ENCODE assay signal across 19 cellular contexts in the genomic region with DNA sequence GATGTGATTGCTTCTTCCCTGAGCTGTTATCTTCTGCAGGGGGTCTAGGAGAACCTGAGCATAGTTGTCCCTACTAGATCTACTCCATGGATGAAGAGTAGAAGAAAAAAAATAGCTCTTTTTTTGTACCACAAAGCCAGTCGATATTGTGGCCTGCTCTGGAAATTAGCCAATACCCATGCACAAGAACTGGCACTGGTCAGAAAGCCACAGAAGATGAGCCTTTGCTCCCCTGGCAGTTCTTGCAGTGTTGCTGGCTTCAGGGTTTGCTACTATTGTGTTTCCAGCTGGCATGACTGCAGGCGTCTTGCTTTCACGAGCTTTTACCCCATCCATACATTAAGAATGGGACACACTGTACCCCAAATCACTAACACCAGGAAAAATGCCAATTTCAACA.
DNase-seq lines count a peak whose midpoint lies in the region; TF ChIP-seq lines count a peak whose summit lies in the region.
"Had no signal": no experiment of that assay in that cellular context is flagged by ENCODE, and none has a peak within 500 bp of the region (broad histone marks: within the 10 kb centered on the region; RNA-seq: fewer than 3 reads in every experiment).

No MANE protein-coding gene starts in this region.

- peak; percentile 32 for DNase-seq in G401 (ENCODE audit: low spot score)
- DNase-seq in NCI-H446 (lab: John Stamatoyannopoulos, UW): peak; percentile 1 to 51
- peak; percentile 66 for DNase-seq in myocyte (ENCODE audit: low read depth)
- DNase-seq in activated gamma-delta T cell (lab: John Stamatoyannopoulos, UW): no peak
- no peak for DNase-seq in NCI-H2227 (lab: John Stamatoyannopoulos, UW; ENCODE audit: unreplicated experiment)
- DNase-seq in HuH-7 (ENCODE audit: low spot score): no peak
- no peak for DNase-seq in hypothalamus (lab: John Stamatoyannopoulos, UW)
- DNase-seq: CD4-positive, alpha-beta T cell; CD8-positive, alpha-beta memory T cell; DMS 273 treated with DMSO at 0.1 percent for 48 hours; DMS53; DMS79 treated with DMSO at 0.1 percent for 48 hours; GOT3; HFFc6 had no signal

- no peaks in the 10 kb centered on the region for H3K27me3 ChIP-seq in OCI-LY3 (ENCODE audit: low read depth, low read length)
- H3K27me3 ChIP-seq: BLaER1 had no signal

- no peaks in the 10 kb centered on the region for H3K36me3 ChIP-seq in OCI-LY3 (replicated peaks; ENCODE audit: low read depth, low read length)
- H3K36me3 ChIP-seq: BLaER1, HAP-1 had no signal

- H3K4me3 ChIP-seq in OCI-LY3 (ENCODE audit: low read length): no peak overlapping the region
- H3K4me3 ChIP-seq: BLaER1, HAP-1 had no signal

- TF ChIP-seq CTCF in OCI-LY3 (IDR thresholded peaks at IDR 0.05; ENCODE audit: low read depth, low read length): no peak

- H3K9ac ChIP-seq in OCI-LY3 (ENCODE audit: low read length): no peak overlapping the region
- H3K9ac ChIP-seq: BLaER1 had no signal

- no peaks in the 10 kb centered on the region for H3K9me3 ChIP-seq in OCI-LY3 (ENCODE audit: insufficient read depth, low read length)
- H3K9me3 ChIP-seq: BLaER1, HAP-1 had no signal

- no peak overlapping the region for H3K27ac ChIP-seq in OCI-LY3 (ENCODE audit: low read length)
- H3K27ac ChIP-seq: 22Rv1, BLaER1, C4-2B had no signal

- H4K20me1 ChIP-seq in OCI-LY3 (ENCODE audit: insufficient read depth, low read length): no peaks in the 10 kb centered on the region
- H4K20me1 ChIP-seq: BLaER1 had no signal

- in situ Hi-C loops in G401 (cut with HindIII; ENCODE audit: low sequenced_read_pairs): no loop called here

- no peaks in the 10 kb centered on the region for H3K4me1 ChIP-seq in OCI-LY3 (ENCODE audit: low read length)
- H3K4me1 ChIP-seq: BLaER1, HAP-1 had no signal

- no peaks in the 10 kb centered on the region for H3K79me2 ChIP-seq in OCI-LY3 (ENCODE audit: low read length)

- H2AFZ ChIP-seq in OCI-LY3 (ENCODE audit: low read depth, low read length): 0 out of 2 replicates have a peak overlapping the region, but pooled peaks have one; percentile 12

- H3K4me2 ChIP-seq in OCI-LY3 (ENCODE audit: low read length): no peak overlapping the region
- H3K4me2 ChIP-seq: BLaER1 had no signal

Comparison
In these comparisons a context has a peak if more than half of its experiments do, and no peak if none do; other contexts are left out.
1. DNase-seq: peak in G401 (single experiment), NCI-H446 (2 of 2) and myocyte (single experiment); none in activated gamma-delta T cell (single experiment), NCI-H2227 (single experiment), HuH-7 (single experiment) and hypothalamus (0 of 51).